ENCODE assay signal across 20 cellular contexts in genomic region chr22:38222797-38223119, GRCh38. TPM values are rescaled to one million over a fixed set of nuclear protein-coding genes. Genes with fewer than 3 reads are reported as not detected.
DNase-seq lines count a peak whose midpoint lies in the region; ATAC-seq, FAIRE-seq and TF ChIP-seq lines count a peak whose summit lies in the region.
"Had no signal": no experiment of that assay in that cellular context is flagged by ENCODE, and none has a peak within 500 bp of the region (broad histone marks: within the 10 kb centered on the region; RNA-seq: fewer than 3 reads in every experiment).

No MANE protein-coding gene starts in this region.

- H4K20me1 ChIP-seq in keratinocyte (ENCODE audit: control insufficient read depth, extremely low read depth, insufficient read depth, low read length): no peaks in the 10 kb centered on the region
- no peaks in the 10 kb centered on the region for H4K20me1 ChIP-seq in MM.1S (ENCODE audit: insufficient read depth, low read length)

- peak overlapping the region in 4 of 7 donors; percentile 35 to 76 (median 40) for H3K27ac Mint-ChIP-seq in CD4-positive, alpha-beta memory T cell
- H3K27ac Mint-ChIP-seq in stimulated activated effector memory CD8-positive, alpha-beta T cell treated with anti-CD3 and anti-CD28 coated beads, Interleukin-12 subunit alpha, Interleukin-12 subunit beta, amount 100 ng/mL, for 72 hours: peak overlapping the region; percentile 94
- H3K27ac Mint-ChIP-seq: activated B cell treated with CpG ODN at 0.5 μM for 24 hours; activated T-helper 2 cell treated with anti-CD3 and anti-CD28 coated beads, Interferon-gamma antibody, Interleukin-2, Interleukin-4, amounts not matched to agents 10 μg/mL and 5 μg/mL and 100 μg/mL, durations not matched to agents 14 hours and 24 hours and 36 hours; T-helper 2 cell treated with Interferon-gamma antibody and Interleukin-4, amounts not matched to agents 5 μg/mL and 100 μg/mL, for 36 hours had no signal

- no peaks in the 10 kb centered on the region for H3K9me3 ChIP-seq in CD4-positive, alpha-beta memory T cell (ENCODE audit: control insufficient read depth in 1 of 2, low read length in 2 of 2)
- H3K9me3 ChIP-seq in keratinocyte (ENCODE audit: control insufficient read depth, low read depth, low read length) (no peaks in the 10 kb centered on the region), MM.1S (replicated peaks; ENCODE audit: insufficient read depth, low read length) (no peaks in the 10 kb centered on the region)
- H3K9me3 ChIP-seq: ovary, testis had no signal

- no peaks in the 10 kb centered on the region for H3K27me3 ChIP-seq in CD4-positive, alpha-beta memory T cell (ENCODE audit: insufficient read depth, low read length)
- H3K27me3 ChIP-seq in keratinocyte (ENCODE audit: control insufficient read depth, extremely low read depth, insufficient read depth, low read length): no peaks in the 10 kb centered on the region
- H3K27me3 ChIP-seq in MM.1S (replicated peaks; ENCODE audit: insufficient read depth, low read length): no peaks in the 10 kb centered on the region
- H3K27me3 ChIP-seq: ovary, testis had no signal

- ATAC-seq in stimulated activated effector memory CD8-positive, alpha-beta T cell treated with anti-CD3 and anti-CD28 coated beads, Interleukin-12 subunit alpha, Interleukin-12 subunit beta, amount 100 ng/mL, for 72 hours: no peak
- ATAC-seq in GM21529 (IDR thresholded peaks at IDR 0.05; ENCODE audit: unreplicated experiment): no peak
- no peak for ATAC-seq in HG03045 (IDR thresholded peaks at IDR 0.05; ENCODE audit: unreplicated experiment)

- TF ChIP-seq POLR2A in GM12892 (IDR thresholded peaks at IDR 0.05; ENCODE audit: low read depth, low read length): no peak

- peaks cover 4% of the 10 kb centered on the region for H3K9me1 ChIP-seq in keratinocyte (ENCODE audit: control insufficient read depth, extremely low read depth, insufficient read depth, low read length)

- H3K4me1 Mint-ChIP-seq in CD4-positive, alpha-beta memory T cell: peaks cover 15 to 36% (median 28%) of the 10 kb centered on the region in 4 donors
- peaks cover 39% of the 10 kb centered on the region for H3K4me1 Mint-ChIP-seq in stimulated activated effector memory CD8-positive, alpha-beta T cell treated with anti-CD3 and anti-CD28 coated beads, Interleukin-12 subunit alpha, Interleukin-12 subunit beta, amount 100 ng/mL, for 72 hours

- peaks cover 14% of the 10 kb centered on the region for H3K36me3 ChIP-seq in CD4-positive, alpha-beta memory T cell (ENCODE audit: insufficient read depth, low read length)
- H3K36me3 ChIP-seq in keratinocyte (ENCODE audit: control insufficient read depth in 2 of 2, extremely low read depth in 1 of 2, insufficient read depth in 2 of 2, low read length in 2 of 2) (peaks cover 19% of the 10 kb centered on the region in 2 experiments), MM.1S (replicated peaks; ENCODE audit: insufficient read depth, low read length) (no peaks in the 10 kb centered on the region; the same call in 1 of the 2 replicates)
- H3K36me3 ChIP-seq: ovary had no signal

- H3K4me2 ChIP-seq in keratinocyte (ENCODE audit: control insufficient read depth, extremely low read depth, insufficient read depth, low read depth, low read length): no peak overlapping the region
- H3K4me2 ChIP-seq in MM.1S (ENCODE audit: low read depth, low read length): no peak overlapping the region

- peak in 1 of 5 donors; percentile 16 for DNase-seq in CD4-positive, alpha-beta memory T cell
- peak; percentile 66 to 95 for DNase-seq in T47D (ENCODE audit: low read depth in 1 of 2, low spot score in 1 of 2)
- no peak for DNase-seq in keratinocyte (ENCODE audit: low read depth, low spot score)
- no peak for DNase-seq in stimulated activated effector memory CD8-positive, alpha-beta T cell treated with anti-CD3 and anti-CD28 coated beads, Interleukin-12 subunit alpha, Interleukin-12 subunit beta, amount 100 ng/mL, for 72 hours (ENCODE audit: low spot score in 2 of 2)
- no peak for DNase-seq in GM12892 (ENCODE audit: insufficient read length)
- DNase-seq in MM.1S: no peak
- DNase-seq: ACHN; activated B cell treated with CpG ODN at 0.5 μM for 24 hours; cerebellar nuclear complex; foreskin melanocyte; NCI-H1436; NCI-H748 treated with DMSO at 0.1 percent for 48 hours; OCI-M1; ovary; stimulated activated CD4-positive, alpha-beta T cell treated with anti-CD3 and anti-CD28 coated beads, Interleukin-4, amount 100 ng/mL, for 1 hour; testis had no signal

- in situ Hi-C loops in T47D (cut with HindIII; ENCODE audit: low pct_unique_long_range_greater_than_20kb, low sequenced_read_pairs): no loop called here

- H2AFZ ChIP-seq in keratinocyte (ENCODE audit: control insufficient read depth, low read length): no peak overlapping the region
- H2AFZ ChIP-seq in MM.1S (ENCODE audit: low read length): no peak overlapping the region

- H3K9ac ChIP-seq in keratinocyte (ENCODE audit: control insufficient read depth, extremely low read depth, insufficient read depth, low read length) (peak overlapping the region; percentile 36), MM.1S (ENCODE audit: low read length) (no peak overlapping the region)

- no peak overlapping the region for H3K4me3 Mint-ChIP-seq in CD4-positive, alpha-beta memory T cell
- no peak overlapping the region for H3K4me3 Mint-ChIP-seq in stimulated activated effector memory CD8-positive, alpha-beta T cell treated with anti-CD3 and anti-CD28 coated beads, Interleukin-12 subunit alpha, Interleukin-12 subunit beta, amount 100 ng/mL, for 72 hours
- H3K4me3 Mint-ChIP-seq: activated B cell treated with CpG ODN at 0.5 μM for 24 hours; T-helper 2 cell treated with Interferon-gamma antibody and Interleukin-4, amounts not matched to agents 5 μg/mL and 100 μg/mL, for 36 hours had no signal

- peaks cover 0 to 3% (median 0%) of the 10 kb centered on the region in 8 donors for H3K9me3 Mint-ChIP-seq in CD4-positive, alpha-beta memory T cell
- H3K9me3 Mint-ChIP-seq in stimulated activated effector memory CD8-positive, alpha-beta T cell treated with anti-CD3 and anti-CD28 coated beads, Interleukin-12 subunit alpha, Interleukin-12 subunit beta, amount 100 ng/mL, for 72 hours: no peaks in the 10 kb centered on the region
- H3K9me3 Mint-ChIP-seq: activated B cell treated with CpG ODN at 0.5 μM for 24 hours; activated T-helper 2 cell treated with anti-CD3 and anti-CD28 coated beads, Interferon-gamma antibody, Interleukin-2, Interleukin-4, amounts not matched to agents 10 μg/mL and 5 μg/mL and 100 μg/mL, durations not matched to agents 14 hours and 24 hours and 36 hours; T-helper 2 cell treated with Interferon-gamma antibody and Interleukin-4, amounts not matched to agents 5 μg/mL and 100 μg/mL, for 36 hours had no signal

- H3K27me3 Mint-ChIP-seq in CD4-positive, alpha-beta memory T cell: no peaks in the 10 kb centered on the region
- H3K27me3 Mint-ChIP-seq: activated B cell treated with CpG ODN at 0.5 μM for 24 hours had no signal

- peaks cover 8 to 39% of the 10 kb centered on the region in 2 donors for H3K36me3 Mint-ChIP-seq in CD4-positive, alpha-beta memory T cell
- H3K36me3 Mint-ChIP-seq in stimulated activated effector memory CD8-positive, alpha-beta T cell treated with anti-CD3 and anti-CD28 coated beads, Interleukin-12 subunit alpha, Interleukin-12 subunit beta, amount 100 ng/mL, for 72 hours: peaks cover 40% of the 10 kb centered on the region

- no peaks in the 10 kb centered on the region for H3K9me2 ChIP-seq in MM.1S (replicated peaks; ENCODE audit: insufficient read depth, low read length)

- H3K79me2 ChIP-seq in keratinocyte (ENCODE audit: control insufficient read depth, insufficient read depth, low read length): no peaks in the 10 kb centered on the region
- H3K79me2 ChIP-seq in MM.1S (ENCODE audit: low read length): peaks cover 4% of the 10 kb centered on the region; the same call in 1 of the 2 replicates

- intact Hi-C loops in CD4-positive, alpha-beta memory T cell (cut with micrococcal nuclease): no loop called here

- peaks cover 6% of the 10 kb centered on the region; the same call in 1 of the 2 replicates for H3F3A ChIP-seq in MM.1S (ENCODE audit: insufficient read depth, low read length)

- POLR2A ChIA-PET in CD4-positive, alpha-beta memory T cell (lab: Charles Lee; ENCODE audit: partially characterized antibody): no interaction called here

- CTCF ChIA-PET in CD4-positive, alpha-beta memory T cell (lab: Charles Lee; ENCODE audit: partially characterized antibody): no interaction called here

- H3K4me3 ChIP-seq in CD4-positive, alpha-beta memory T cell (ENCODE audit: low read length in 2 of 2): no peak overlapping the region
- H3K4me3 ChIP-seq in keratinocyte (ENCODE audit: control insufficient read depth in 2 of 3, extremely low read depth in 1 of 3, insufficient read depth in 2 of 3, low read depth in 1 of 3, low read length in 3 of 3) (no peak overlapping the region), MM.1S (ENCODE audit: low read length) (no peak overlapping the region)
- H3K4me3 ChIP-seq: ovary, testis had no signal

- dilution Hi-C loops in keratinocyte (cut with MboI; ENCODE audit: extremely low pct_ligation_motif_present, low sequenced_read_pairs): no loop called here

- peaks cover 27% of the 10 kb centered on the region for H3K4me1 ChIP-seq in CD4-positive, alpha-beta memory T cell (ENCODE audit: insufficient read depth, low read length)
- H3K4me1 ChIP-seq in keratinocyte (ENCODE audit: control insufficient read depth, extremely low read depth, insufficient read depth, low read length) (peaks cover 50% of the 10 kb centered on the region), MM.1S (ENCODE audit: low read length) (peaks cover 14% of the 10 kb centered on the region)

- TF ChIP-seq CTCF in keratinocyte (optimal IDR thresholded peaks at IDR 0.05 in 1 of 3, IDR thresholded peaks at IDR 0.05 in 1 of 3, conservative IDR thresholded peaks at IDR 0.05 in 1 of 3; ENCODE audit: extremely low read depth in 1 of 3, insufficient read depth in 2 of 3, low read length in 3 of 3) (no peak), MM.1S (IDR thresholded peaks at IDR 0.05; ENCODE audit: low read length) (no peak)

- FAIRE-seq in keratinocyte (lab: Jason Lieb, UNC) (peak; percentile 88), GM12892 (lab: Jason Lieb, UNC) (no peak)

- H3K27ac ChIP-seq in CD4-positive, alpha-beta memory T cell (ENCODE audit: low read depth, low read length): no peak overlapping the region
- H3K27ac ChIP-seq in keratinocyte (ENCODE audit: control insufficient read depth, insufficient read depth, low read length) (peak overlapping the region; percentile 65), MM.1S (ENCODE audit: low read length) (no peak overlapping the region)
- H3K27ac ChIP-seq: ovary, testis had no signal

RNA-seq across cellular contexts. Expression of gene MAFF, which starts 21.0 kb away (rescaled TPM):
- 1 to 10 TPM; 6.8 TPM for total RNA-seq in CD4-positive, alpha-beta memory T cell
- polyA plus RNA-seq in CD4-positive, alpha-beta memory T cell: 1 to 10 TPM; 3.3 to 3.5 TPM
- polyA plus RNA-seq in keratinocyte: 8.6 to 10.5 TPM (median 10.5 TPM) in 3 replicates
- 29.6 TPM for polyA plus RNA-seq in keratinocyte (2011; ENCODE audit: low read depth)
- polyA plus RNA-seq in keratinocyte (2011; cell fraction: cytosol; rRNA removed): 7.0 and 9.8 TPM in 2 replicates
- 12.7 and 15.8 TPM in 2 replicates for polyA plus RNA-seq in keratinocyte (2011; cell fraction: nucleus; rRNA removed)
- polyA plus RNA-seq in keratinocyte (2012; ENCODE audit: low replicate concordance): 12.2 and 74.2 TPM in 2 replicates
- polyA minus RNA-seq in keratinocyte: 3.1 to 3.9 TPM (median 3.5 TPM) in 3 replicates
- 12.3 TPM for polyA minus RNA-seq in keratinocyte (2011; cell fraction: cytosol; rRNA and poly(A)+ RNA removed)
- 8.0 and 8.1 TPM in 2 replicates for polyA minus RNA-seq in keratinocyte (2011; cell fraction: nucleus; rRNA and poly(A)+ RNA removed)
- 3.5 TPM for polyA plus RNA-seq in GM12892 (2012; ENCODE audit: missing spikeins)

RNA-seq across cellular contexts. Expression of gene PLA2G6, which starts 41.1 kb away (rescaled TPM):
- total RNA-seq in CD4-positive, alpha-beta memory T cell: 100 to 1,000 TPM; 228 to 238 TPM
- polyA plus RNA-seq in CD4-positive, alpha-beta memory T cell: 1 to 10 TPM; 1.1 to 4.7 TPM
- polyA plus RNA-seq in keratinocyte: 4.6 to 12.1 TPM (median 5.2 TPM) in 3 replicates
- polyA plus RNA-seq in keratinocyte (2011; ENCODE audit: low read depth): 1.6 TPM
- polyA plus RNA-seq in keratinocyte (2011; cell fraction: cytosol; rRNA removed): 1.4 and 2.3 TPM in 2 replicates
- polyA plus RNA-seq in keratinocyte (2011; cell fraction: nucleus; rRNA removed): 34.0 and 40.8 TPM in 2 replicates
- polyA plus RNA-seq in keratinocyte (2012; ENCODE audit: low replicate concordance): 3.2 and 9.8 TPM in 2 replicates
- 4.4 to 20.7 TPM (median 14.4 TPM) in 3 replicates for polyA minus RNA-seq in keratinocyte
- 5.0 TPM for polyA minus RNA-seq in keratinocyte (2011; cell fraction: cytosol; rRNA and poly(A)+ RNA removed)
- polyA minus RNA-seq in keratinocyte (2011; cell fraction: nucleus; rRNA and poly(A)+ RNA removed): 16.8 and 27.8 TPM in 2 replicates
- 16.3 TPM for polyA plus RNA-seq in GM12892 (2012; ENCODE audit: missing spikeins)

RNA-seq across cellular contexts. Expression of gene TMEM184B, which starts 50.1 kb away (rescaled TPM):
- 10 to 100 TPM; 35.7 to 36.6 TPM for total RNA-seq in CD4-positive, alpha-beta memory T cell
- 10 to 100 TPM in 1 of 2 donors, 1 to 10 TPM in 1; 9.0 to 23.8 TPM for polyA plus RNA-seq in CD4-positive, alpha-beta memory T cell
- 12.8 to 47.3 TPM (median 18.8 TPM) in 3 replicates for polyA plus RNA-seq in keratinocyte
- 3.8 TPM for polyA plus RNA-seq in keratinocyte (2011; ENCODE audit: low read depth)
- polyA plus RNA-seq in keratinocyte (2011; cell fraction: cytosol; rRNA removed): 25.0 and 37.5 TPM in 2 replicates
- 52.2 and 66.1 TPM in 2 replicates for polyA plus RNA-seq in keratinocyte (2011; cell fraction: nucleus; rRNA removed)
- 27.6 and 57.4 TPM in 2 replicates for polyA plus RNA-seq in keratinocyte (2012; ENCODE audit: low replicate concordance)
- polyA minus RNA-seq in keratinocyte: 25.2 to 78.0 TPM (median 29.0 TPM) in 3 replicates
- polyA minus RNA-seq in keratinocyte (2011; cell fraction: cytosol; rRNA and poly(A)+ RNA removed): 72.3 TPM
- polyA minus RNA-seq in keratinocyte (2011; cell fraction: nucleus; rRNA and poly(A)+ RNA removed): 35.3 and 44.1 TPM in 2 replicates
- 3.6 TPM for polyA plus RNA-seq in GM12892 (2012; ENCODE audit: missing spikeins)

Comparison
In these comparisons a context has a peak if more than half of its experiments do, and no peak if none do; other contexts are left out.
1. DNase-seq: peak in T47D (2 of 2); none in keratinocyte (single experiment), stimulated activated effector memory CD8-positive, alpha-beta T cell treated with anti-CD3 and anti-CD28 coated beads, Interleukin-12 subunit alpha, Interleukin-12 subunit beta, amount 100 ng/mL, for 72 hours (0 of 2), GM12892 (single experiment) and MM.1S (single experiment).